Comparison of ENCODE assay signal across 1 cellular context in genomic region chr16:376817-377418, GRCh38.
TF ChIP-seq lines count a peak whose summit lies in the region.

No MANE protein-coding gene starts in this region.

TF ChIP-seq in HepG2, 621 proteins besides CTCF, POLR2A, EP300 and RAD21:
- TF ChIP-seq CEBPG (CRISPR knock-in tag; IDR thresholded peaks at IDR 0.05) (no peak), ZNF510 (CRISPR knock-in tag; IDR thresholded peaks at IDR 0.05; ENCODE audit: low read depth) (no peak), ZNF747 (CRISPR knock-in tag; IDR thresholded peaks at IDR 0.05; ENCODE audit: borderline replicate concordance) (no peak), THAP8 (CRISPR knock-in tag; IDR thresholded peaks at IDR 0.05; ENCODE audit: borderline replicate concordance) (no peak), SOX5 (CRISPR knock-in tag; IDR thresholded peaks at IDR 0.05; ENCODE audit: borderline replicate concordance) (no peak), HMG20B (CRISPR knock-in tag; conservative IDR thresholded peaks at IDR 0.05) (no peak), ZNF343 (CRISPR knock-in tag; IDR thresholded peaks at IDR 0.05) (no peak), ZNF558 (CRISPR knock-in tag; IDR thresholded peaks at IDR 0.05; ENCODE audit: borderline replicate concordance) (no peak), ZNF264 (CRISPR knock-in tag; IDR thresholded peaks at IDR 0.05) (no peak), MAFF (IDR thresholded peaks at IDR 0.05; ENCODE audit: low read depth, low read length) (no peak), JUNB (CRISPR knock-in tag; IDR thresholded peaks at IDR 0.05; ENCODE audit: borderline replicate concordance) (no peak), ZNF382 (CRISPR knock-in tag; IDR thresholded peaks at IDR 0.05; ENCODE audit: borderline replicate concordance) (no peak)
